Comparison of ENCODE assay signal across 8 cellular contexts in the genomic region with DNA sequence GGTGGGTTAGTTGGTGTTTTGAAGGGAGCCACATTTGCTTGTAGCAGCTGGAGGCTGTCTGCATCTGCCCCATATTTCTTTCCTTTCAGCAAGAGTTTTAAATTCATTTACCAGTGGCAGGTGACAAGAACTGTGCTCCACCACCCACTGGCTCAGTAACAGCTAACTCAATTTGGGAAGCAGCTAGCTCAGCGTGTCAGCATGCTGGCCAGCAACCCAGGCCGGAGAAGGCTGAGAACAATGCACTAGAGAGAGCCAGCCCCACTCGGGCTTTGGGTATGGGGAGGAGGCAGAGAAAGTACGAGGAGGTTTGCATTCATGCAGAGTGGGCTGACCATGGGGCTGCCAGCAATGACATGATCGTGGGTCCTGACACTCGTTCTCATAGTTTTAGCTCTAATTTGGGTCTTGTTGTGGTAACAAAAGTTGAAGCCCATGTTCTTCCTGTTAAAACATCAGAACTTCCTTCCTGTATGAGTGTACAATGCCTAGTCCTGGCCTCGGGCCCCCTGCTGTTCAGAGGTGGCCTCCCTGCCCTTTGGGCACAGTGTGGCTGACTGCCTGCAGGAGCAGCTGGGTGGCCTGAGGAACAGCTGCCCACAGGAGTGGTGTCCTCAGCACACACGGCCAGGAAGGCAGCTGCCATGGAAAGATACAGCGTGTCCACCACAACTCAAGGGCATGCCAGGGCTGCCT. TPM values are rescaled to one million over a fixed set of nuclear protein-coding genes. Genes with fewer than 3 reads are reported as not detected.
DNase-seq lines count a peak whose midpoint lies in the region; ATAC-seq and TF ChIP-seq lines count a peak whose summit lies in the region.

No MANE protein-coding gene starts in this region.

- no peak overlapping the region for H2AFZ ChIP-seq in neural progenitor cell (replicated peaks)

- no peak overlapping the region for H3K9ac ChIP-seq in neural progenitor cell

- H3K27ac Mint-ChIP-seq in CD4-positive, CD25-positive, alpha-beta regulatory T cell, result peak overlapping the region; percentile 84 to 95 (median 94)
- H3K27ac Mint-ChIP-seq in natural killer cell treated with Interleukin-12 subunit alpha and Interleukin-12 subunit beta and Interleukin-15 and Interleukin-18, amount 100 ng/mL, for 72 hours, result peak overlapping the region; percentile 94 to 95
- H3K27ac Mint-ChIP-seq in neural progenitor cell, result no peak overlapping the region

- peaks cover 55% of the 10 kb centered on the region for H3K36me3 Mint-ChIP-seq in CD4-positive, CD25-positive, alpha-beta regulatory T cell
- H3K36me3 Mint-ChIP-seq in natural killer cell treated with Interleukin-12 subunit alpha and Interleukin-12 subunit beta and Interleukin-15 and Interleukin-18, amount 100 ng/mL, for 72 hours, result peaks cover 39% of the 10 kb centered on the region
- H3K36me3 Mint-ChIP-seq in neural progenitor cell, result peaks cover 37% of the 10 kb centered on the region

- H3K36me3 ChIP-seq in CD4-positive, CD25-positive, alpha-beta regulatory T cell (ENCODE audit: control insufficient read depth, insufficient read depth, low read length), result peaks cover 35% of the 10 kb centered on the region
- no peaks in the 10 kb centered on the region for H3K36me3 ChIP-seq in neural progenitor cell

- H3K27ac ChIP-seq in CD4-positive, CD25-positive, alpha-beta regulatory T cell (ENCODE audit: insufficient read depth, low read length, poor library complexity, severe bottlenecking), result peak overlapping the region; percentile 72
- H3K27ac ChIP-seq in neural progenitor cell, result no peak overlapping the region

- peak overlapping the region; percentile 64 for H3K4me3 ChIP-seq in CD4-positive, CD25-positive, alpha-beta regulatory T cell (ENCODE audit: low read depth, low read length)
- H3K4me3 ChIP-seq in choroid plexus epithelial cell (ENCODE audit: low read depth, low read length) (no peak overlapping the region), neural progenitor cell (no peak overlapping the region)

- H3K4me1 Mint-ChIP-seq in CD4-positive, CD25-positive, alpha-beta regulatory T cell, result peaks cover 33 to 95% (median 73%) of the 10 kb centered on the region in 4 donors
- H3K4me1 Mint-ChIP-seq in natural killer cell treated with Interleukin-12 subunit alpha and Interleukin-12 subunit beta and Interleukin-15 and Interleukin-18, amount 100 ng/mL, for 72 hours (ENCODE audit: low read depth in 2 of 2), result peaks cover 70 to 95% of the 10 kb centered on the region in 2 donors
- peaks cover 8% of the 10 kb centered on the region for H3K4me1 Mint-ChIP-seq in neural progenitor cell

- ATAC-seq in CD4-positive, CD25-positive, alpha-beta regulatory T cell (ENCODE audit: low read depth in 2 of 2), result peak; percentile 72 to 80
- ATAC-seq in natural killer cell treated with Interleukin-12 subunit alpha and Interleukin-12 subunit beta and Interleukin-15 and Interleukin-18, amount 100 ng/mL, for 72 hours, result peak; percentile 90 to 93

- no peaks in the 10 kb centered on the region for H3K9me3 Mint-ChIP-seq in CD4-positive, CD25-positive, alpha-beta regulatory T cell
- peaks cover 3% of the 10 kb centered on the region for H3K9me3 Mint-ChIP-seq in natural killer cell treated with Interleukin-12 subunit alpha and Interleukin-12 subunit beta and Interleukin-15 and Interleukin-18, amount 100 ng/mL, for 72 hours
- H3K9me3 Mint-ChIP-seq in neural progenitor cell, result peaks cover 9% of the 10 kb centered on the region

- no peak overlapping the region for H3K4me2 ChIP-seq in neural progenitor cell

- peak; percentile 24 to 66 (median 36) for DNase-seq in CD4-positive, CD25-positive, alpha-beta regulatory T cell
- DNase-seq in choroid plexus epithelial cell (ENCODE audit: low read depth) (peak; percentile 52), neural progenitor cell (ENCODE audit: low spot score) (no peak), NCI-H1092 treated with DMSO at 0.1 percent for 48 hours (lab: John Stamatoyannopoulos, UW) (no peak), DMS153 treated with DMSO at 0.1 percent for 48 hours (lab: John Stamatoyannopoulos, UW; ENCODE audit: unreplicated experiment) (no peak), GOT3 (lab: John Stamatoyannopoulos, UW) (no peak)
- peak; percentile 76 for DNase-seq in natural killer cell treated with Interleukin-12 subunit alpha and Interleukin-12 subunit beta and Interleukin-15 and Interleukin-18, amount 100 ng/mL, for 72 hours (ENCODE audit: low spot score)

- H3K79me2 ChIP-seq in neural progenitor cell (ENCODE audit: low read depth), result peaks cover 65% of the 10 kb centered on the region

- no peaks in the 10 kb centered on the region for H3K27me3 ChIP-seq in CD4-positive, CD25-positive, alpha-beta regulatory T cell (ENCODE audit: control insufficient read depth, insufficient read depth, low read length)
- H3K27me3 ChIP-seq in neural progenitor cell, result no peaks in the 10 kb centered on the region

- H3K4me1 ChIP-seq in CD4-positive, CD25-positive, alpha-beta regulatory T cell (ENCODE audit: control insufficient read depth, insufficient read depth, low read length, poor library complexity, severe bottlenecking), result peaks cover 90% of the 10 kb centered on the region
- H3K4me1 ChIP-seq in neural progenitor cell, result peaks cover 6% of the 10 kb centered on the region

- H4K20me1 ChIP-seq in neural progenitor cell (ENCODE audit: low read depth), result no peaks in the 10 kb centered on the region

- peak overlapping the region; percentile 40 to 85 (median 63) for H3K4me3 Mint-ChIP-seq in CD4-positive, CD25-positive, alpha-beta regulatory T cell
- H3K4me3 Mint-ChIP-seq in natural killer cell treated with Interleukin-12 subunit alpha and Interleukin-12 subunit beta and Interleukin-15 and Interleukin-18, amount 100 ng/mL, for 72 hours, result peak overlapping the region; percentile 89
- no peak overlapping the region for H3K4me3 Mint-ChIP-seq in neural progenitor cell

- H3K27me3 Mint-ChIP-seq in CD4-positive, CD25-positive, alpha-beta regulatory T cell, result no peaks in the 10 kb centered on the region
- H3K27me3 Mint-ChIP-seq in natural killer cell treated with Interleukin-12 subunit alpha and Interleukin-12 subunit beta and Interleukin-15 and Interleukin-18, amount 100 ng/mL, for 72 hours, result no peaks in the 10 kb centered on the region
- peaks cover 5% of the 10 kb centered on the region for H3K27me3 Mint-ChIP-seq in neural progenitor cell (ENCODE audit: insufficient read depth, low read depth)

- H3F3A ChIP-seq in neural progenitor cell (ENCODE audit: low read depth), result no peaks in the 10 kb centered on the region

- TF ChIP-seq CTCF in choroid plexus epithelial cell (conservative IDR thresholded peaks at IDR 0.05; ENCODE audit: low read depth, low read length) (no peak), neural progenitor cell (IDR thresholded peaks at IDR 0.05) (no peak)

- H3K9me3 ChIP-seq in CD4-positive, CD25-positive, alpha-beta regulatory T cell (ENCODE audit: control insufficient read depth in 2 of 2, low read length in 2 of 2), result no peaks in the 10 kb centered on the region
- no peaks in the 10 kb centered on the region for H3K9me3 ChIP-seq in neural progenitor cell (ENCODE audit: low read depth)

TF ChIP-seq in PFSK-1, 5 proteins besides CTCF, POLR2A, EP300 and RAD21:
- TF ChIP-seq SIN3A (IDR thresholded peaks at IDR 0.05; ENCODE audit: borderline replicate concordance, insufficient read depth, low read length) (no peak), POLR2AphosphoS5 (IDR thresholded peaks at IDR 0.05; ENCODE audit: low read depth, low read length) (no peak), FOXP2 (optimal IDR thresholded peaks at IDR 0.05; ENCODE audit: borderline replicate concordance, extremely low read depth, extremely low read length, insufficient read depth) (peak; percentile 58), TAF1 (IDR thresholded peaks at IDR 0.05; ENCODE audit: borderline replicate concordance, insufficient read depth, low read length) (no peak)
- TF ChIP-seq, protein P1, sequence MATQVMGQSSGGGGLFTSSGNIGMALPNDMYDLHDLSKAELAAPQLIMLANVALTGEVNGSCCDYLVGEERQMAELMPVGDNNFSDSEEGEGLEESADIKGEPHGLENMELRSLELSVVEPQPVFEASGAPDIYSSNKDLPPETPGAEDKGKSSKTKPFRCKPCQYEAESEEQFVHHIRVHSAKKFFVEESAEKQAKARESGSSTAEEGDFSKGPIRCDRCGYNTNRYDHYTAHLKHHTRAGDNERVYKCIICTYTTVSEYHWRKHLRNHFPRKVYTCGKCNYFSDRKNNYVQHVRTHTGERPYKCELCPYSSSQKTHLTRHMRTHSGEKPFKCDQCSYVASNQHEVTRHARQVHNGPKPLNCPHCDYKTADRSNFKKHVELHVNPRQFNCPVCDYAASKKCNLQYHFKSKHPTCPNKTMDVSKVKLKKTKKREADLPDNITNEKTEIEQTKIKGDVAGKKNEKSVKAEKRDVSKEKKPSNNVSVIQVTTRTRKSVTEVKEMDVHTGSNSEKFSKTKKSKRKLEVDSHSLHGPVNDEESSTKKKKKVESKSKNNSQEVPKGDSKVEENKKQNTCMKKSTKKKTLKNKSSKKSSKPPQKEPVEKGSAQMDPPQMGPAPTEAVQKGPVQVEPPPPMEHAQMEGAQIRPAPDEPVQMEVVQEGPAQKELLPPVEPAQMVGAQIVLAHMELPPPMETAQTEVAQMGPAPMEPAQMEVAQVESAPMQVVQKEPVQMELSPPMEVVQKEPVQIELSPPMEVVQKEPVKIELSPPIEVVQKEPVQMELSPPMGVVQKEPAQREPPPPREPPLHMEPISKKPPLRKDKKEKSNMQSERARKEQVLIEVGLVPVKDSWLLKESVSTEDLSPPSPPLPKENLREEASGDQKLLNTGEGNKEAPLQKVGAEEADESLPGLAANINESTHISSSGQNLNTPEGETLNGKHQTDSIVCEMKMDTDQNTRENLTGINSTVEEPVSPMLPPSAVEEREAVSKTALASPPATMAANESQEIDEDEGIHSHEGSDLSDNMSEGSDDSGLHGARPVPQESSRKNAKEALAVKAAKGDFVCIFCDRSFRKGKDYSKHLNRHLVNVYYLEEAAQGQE (IDR thresholded peaks at IDR 0.05; ENCODE audit: insufficient read depth in 1 of 2, low read depth in 2 of 2, low read length in 2 of 2), result peak; percentile 64 to 77

RNA-seq across cellular contexts. Expression of a gene that starts 23.0 kb away (rescaled TPM):
- 36.4 TPM for total RNA-seq in CD4-positive, CD25-positive, alpha-beta regulatory T cell
- polyA plus RNA-seq in CD4-positive, CD25-positive, alpha-beta regulatory T cell, result 10 to 100 TPM; 57.9 to 81.4 (median 68.5) TPM
- polyA plus RNA-seq in PFSK-1 (2012; ENCODE audit: insufficient read length, low read depth), result 23.5 TPM
- total RNA-seq in natural killer cell treated with Interleukin-12 subunit alpha and Interleukin-12 subunit beta and Interleukin-15 and Interleukin-18, amount 100 ng/mL, for 72 hours, result 10 to 100 TPM; 36.0 to 40.1 TPM
- total RNA-seq in neural progenitor cell (ENCODE audit: low replicate concordance), result 19.7 and 21.2 TPM in 2 replicates

Comparison
In these comparisons a context has a peak if more than half of its experiments do, and no peak if none do; other contexts are left out.
1. DNase-seq: peak in CD4-positive, CD25-positive, alpha-beta regulatory T cell (3 of 3), choroid plexus epithelial cell (single experiment) and natural killer cell treated with Interleukin-12 subunit alpha and Interleukin-12 subunit beta and Interleukin-15 and Interleukin-18, amount 100 ng/mL, for 72 hours (single experiment); none in neural progenitor cell (single experiment), NCI-H1092 treated with DMSO at 0.1 percent for 48 hours (single experiment), DMS153 treated with DMSO at 0.1 percent for 48 hours (single experiment) and GOT3 (single experiment).